ENCODE assay signal across 23 cellular contexts in genomic region chr4:92406488-92406887, GRCh38.
"Had no signal": no experiment of that assay in that cellular context is flagged by ENCODE, and none has a peak within 500 bp of the region (broad histone marks: within the 10 kb centered on the region; RNA-seq: fewer than 3 reads in every experiment).

No MANE protein-coding gene starts in this region.

- H3K4me1 ChIP-seq: colonic mucosa, esophagus muscularis mucosa, foreskin keratinocyte, parathyroid adenoma, prostate gland, right atrium auricular region, stomach, thyroid gland had no signal

- H3K27ac ChIP-seq: colonic mucosa, esophagus muscularis mucosa, foreskin keratinocyte, parathyroid adenoma, prostate gland, right atrium auricular region, stomach, thyroid gland had no signal

- H2AFZ ChIP-seq: parathyroid adenoma had no signal

- H3K9ac ChIP-seq: parathyroid adenoma had no signal

- ATAC-seq: foreskin keratinocyte; left ventricle myocardium superior; mucosa of descending colon; natural killer cell treated with Interleukin-12 subunit alpha and Interleukin-12 subunit beta and Interleukin-15 and Interleukin-18, amount 100 ng/mL, for 72 hours; sciatic nerve had no signal

- H3K36me3 ChIP-seq: colonic mucosa, esophagus muscularis mucosa, prostate gland, right atrium auricular region, stomach, thyroid gland had no signal

- H3K79me2 ChIP-seq: parathyroid adenoma had no signal

- H3K27me3 ChIP-seq: colonic mucosa, esophagus muscularis mucosa, foreskin keratinocyte, right atrium auricular region, stomach, thyroid gland had no signal

- H3K4me2 ChIP-seq: smooth muscle cell had no signal

- DNase-seq: colonic mucosa; effector CD8-positive, alpha-beta T cell; foreskin keratinocyte; hypothalamus; left ventricle myocardium superior; mucosa of descending colon; naive B cell; stimulated activated CD4-positive, alpha-beta T cell treated with anti-CD3 and anti-CD28 coated beads, Interleukin-12 subunit alpha, Interleukin-12 subunit beta, amount 100 ng/mL, for 4 hours; stimulated activated CD4-positive, alpha-beta T cell treated with anti-CD3 and anti-CD28 coated beads, Interleukin-1b, Interleukin-23, amount 100 ng/mL, for 48 hours; stimulated activated CD4-positive, alpha-beta T cell treated with anti-CD3 and anti-CD28 coated beads, Interleukin-4, amount 100 ng/mL, for 1 hour; stimulated activated CD8-positive, alpha-beta memory T cell treated with anti-CD3 and anti-CD28 coated beads, Interleukin-4, amount 100 ng/mL, for 48 hours; stimulated activated naive CD4-positive, alpha-beta T cell treated with Interleukin-2 at 50 U/mL for 16 hours; stomach; thyroid gland; trophoblast cell had no signal

- H3K9me3 ChIP-seq: colonic mucosa, esophagus muscularis mucosa, mucosa of descending colon, prostate gland, right atrium auricular region, stomach, thyroid gland had no signal

- H3K4me3 ChIP-seq: colonic mucosa, esophagus muscularis mucosa, lung, mucosa of descending colon, prostate gland, right atrium auricular region, smooth muscle cell, stomach, thyroid gland had no signal
